14 cellular contexts compared by ENCODE assay signal in the genomic region with DNA sequence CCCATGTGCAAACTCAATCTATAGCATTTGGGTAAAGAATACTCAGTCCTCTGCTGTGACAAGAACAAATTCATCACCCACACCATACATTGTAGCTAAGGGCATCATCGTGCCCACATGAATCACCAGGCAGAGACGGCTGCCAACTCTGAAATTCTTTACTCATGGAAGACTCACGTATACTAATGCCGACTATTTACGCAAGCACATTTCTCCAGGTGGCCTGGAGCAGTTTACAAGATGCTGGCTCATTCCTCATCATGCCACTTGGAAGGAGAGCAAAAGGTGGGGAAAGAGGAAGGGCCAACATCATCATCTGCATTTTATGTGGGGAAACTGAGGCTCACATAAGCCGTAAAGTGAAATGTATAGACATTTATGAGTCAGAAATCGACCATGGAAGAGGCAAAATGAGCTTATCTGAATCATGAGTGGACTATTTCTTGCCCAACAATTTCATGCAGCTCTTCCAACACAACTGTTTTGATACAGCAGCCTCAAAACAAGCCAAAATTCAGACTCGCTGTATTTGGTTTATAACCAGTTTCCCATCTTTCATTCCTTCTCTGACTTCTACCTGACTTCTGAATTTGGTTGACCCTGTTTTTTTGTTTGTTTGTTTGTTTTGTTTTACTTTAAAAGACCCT.
DNase-seq lines count a peak whose midpoint lies in the region; ATAC-seq and TF ChIP-seq lines count a peak whose summit lies in the region.
"Had no signal": no experiment of that assay in that cellular context is flagged by ENCODE, and none has a peak within 500 bp of the region (broad histone marks: within the 10 kb centered on the region; RNA-seq: fewer than 3 reads in every experiment).

No MANE protein-coding gene starts in this region.

- H3K4me1 ChIP-seq in esophagus muscularis mucosa (peaks cover 36 to 71% (median 70%) of the 10 kb centered on the region in 4 donors), gastrocnemius medialis (peaks cover 64 to 71% of the 10 kb centered on the region in 2 donors)

- intact Hi-C loops in esophagus muscularis mucosa (cut with DNase I): no loop called here
- intact Hi-C loops in gastrocnemius medialis (cut with DNase I; ENCODE audit: low total_unique reads): loop anchor here (2.0 to 10.0 kb wide), 3 partner anchors 77 to 415 kb away; a partner anchor contains a TSS

- H3K27me3 ChIP-seq in esophagus muscularis mucosa (no peaks in the 10 kb centered on the region), gastrocnemius medialis (no peaks in the 10 kb centered on the region)

- peaks cover 3% of the 10 kb centered on the region for H3K36me3 Mint-ChIP-seq in T-helper 17 cell (ENCODE audit: low read depth)
- H3K36me3 Mint-ChIP-seq: activated naive CD8-positive, alpha-beta T cell treated with anti-CD3 and anti-CD28 coated beads, Interleukin-2, amount 10 ng/mL, durations not matched to agents 7 days and 5 days had no signal

- TF ChIP-seq POLR2A in esophagus muscularis mucosa (IDR thresholded peaks at IDR 0.05; ENCODE audit: low read depth) (no peak), gastrocnemius medialis (IDR thresholded peaks at IDR 0.05) (no peak)

- no peak overlapping the region for H3K4me3 Mint-ChIP-seq in T-helper 17 cell
- H3K4me3 Mint-ChIP-seq: activated naive CD8-positive, alpha-beta T cell treated with anti-CD3 and anti-CD28 coated beads, Interleukin-2, amount 10 ng/mL, durations not matched to agents 7 days and 5 days; nephron progenitor cell had no signal

- DNase-seq in ELR (ENCODE audit: low read depth) (peak; percentile 79), T-helper 17 cell (no peak), esophagus muscularis mucosa (ENCODE audit: extremely low spot score) (no peak), gastrocnemius medialis (no peak), DMS79 treated with DMSO at 0.1 percent for 48 hours (lab: John Stamatoyannopoulos, UW) (no peak), cerebellum (ENCODE audit: low spot score) (no peak), NCI-H1417 (lab: John Stamatoyannopoulos, UW) (no peak)
- DNase-seq: activated CD4-positive, CD25-positive, alpha-beta regulatory T cell; activated naive CD8-positive, alpha-beta T cell treated with anti-CD3 and anti-CD28 coated beads, Interleukin-2, amount 10 ng/mL, durations not matched to agents 7 days and 5 days; effector CD4-positive, alpha-beta T cell; KG1; NCI-H2107; nephron progenitor cell had no signal

- 54% methylated on average over 8 of the region's 8 CpGs for WGBS in esophagus muscularis mucosa

- H3K4me3 ChIP-seq in esophagus muscularis mucosa: no peak overlapping the region
- H3K4me3 ChIP-seq in gastrocnemius medialis: no peak overlapping the region

- H3K27ac Mint-ChIP-seq in T-helper 17 cell: peak overlapping the region; percentile 47
- H3K27ac Mint-ChIP-seq: activated naive CD8-positive, alpha-beta T cell treated with anti-CD3 and anti-CD28 coated beads, Interleukin-2, amount 10 ng/mL, durations not matched to agents 7 days and 5 days; nephron progenitor cell had no signal

- in situ Hi-C loops in gastrocnemius medialis (cut with MboI; ENCODE audit: low sequenced_read_pairs in 4 of 4): no loop called here

- no peak for ATAC-seq in T-helper 17 cell
- ATAC-seq in gastrocnemius medialis: no peak
- no peak for ATAC-seq in HG03196 (IDR thresholded peaks at IDR 0.05; ENCODE audit: unreplicated experiment)

- no peaks in the 10 kb centered on the region for H3K4me1 Mint-ChIP-seq in T-helper 17 cell
- H3K4me1 Mint-ChIP-seq: activated naive CD8-positive, alpha-beta T cell treated with anti-CD3 and anti-CD28 coated beads, Interleukin-2, amount 10 ng/mL, durations not matched to agents 7 days and 5 days had no signal

- H3K9me3 ChIP-seq in T-helper 17 cell (ENCODE audit: control insufficient read depth, low read length, poor library complexity, severe bottlenecking) (no peaks in the 10 kb centered on the region), esophagus muscularis mucosa (no peaks in the 10 kb centered on the region), gastrocnemius medialis (no peaks in the 10 kb centered on the region)

- TF ChIP-seq CTCF in esophagus muscularis mucosa (IDR thresholded peaks at IDR 0.05) (no peak), gastrocnemius medialis (IDR thresholded peaks at IDR 0.05 in 4 of 5, conservative IDR thresholded peaks at IDR 0.05 in 1 of 5) (no peak)

- no peak for TF ChIP-seq EP300 in esophagus muscularis mucosa (IDR thresholded peaks at IDR 0.05)

- peak overlapping the region; percentile 80 to 85 (median 83) for H3K27ac ChIP-seq in esophagus muscularis mucosa (replicated peaks in 1 of 4)
- H3K27ac ChIP-seq in gastrocnemius medialis: peak overlapping the region; percentile 86 to 94 (median 92)

- H3K36me3 ChIP-seq in esophagus muscularis mucosa: no peaks in the 10 kb centered on the region
- no peaks in the 10 kb centered on the region for H3K36me3 ChIP-seq in gastrocnemius medialis

- peaks cover 25% of the 10 kb centered on the region for H3K27me3 Mint-ChIP-seq in T-helper 17 cell
- H3K27me3 Mint-ChIP-seq: activated naive CD8-positive, alpha-beta T cell treated with anti-CD3 and anti-CD28 coated beads, Interleukin-2, amount 10 ng/mL, durations not matched to agents 7 days and 5 days had no signal
